ENCODE assay signal across 25 cellular contexts in genomic region chr6:167791780-167792478, GRCh38. TPM values are rescaled to one million over a fixed set of nuclear protein-coding genes. Genes with fewer than 3 reads are reported as not detected.
DNase-seq lines count a peak whose midpoint lies in the region; ATAC-seq and TF ChIP-seq lines count a peak whose summit lies in the region.
"Had no signal": no experiment of that assay in that cellular context is flagged by ENCODE, and none has a peak within 500 bp of the region (broad histone marks: within the 10 kb centered on the region; RNA-seq: fewer than 3 reads in every experiment).

No MANE protein-coding gene starts in this region.

- no peak for TF ChIP-seq CTCF in MCF 10A (IDR thresholded peaks at IDR 0.05; ENCODE audit: unreplicated experiment)
- TF ChIP-seq CTCF in mammary epithelial cell (conservative IDR thresholded peaks at IDR 0.05 in 1 of 2, IDR thresholded peaks at IDR 0.05 in 1 of 2; ENCODE audit: extremely low read depth in 1 of 2, insufficient read depth in 1 of 2, low read depth in 1 of 2, low read length in 2 of 2) = no peak
- TF ChIP-seq CTCF in liver (IDR thresholded peaks at IDR 0.05; ENCODE audit: low read depth, low read length, missing input control) = no peak
- no peak for TF ChIP-seq CTCF in GM13976 (IDR thresholded peaks at IDR 0.05; ENCODE audit: borderline replicate concordance, control extremely low read depth, extremely low read depth, insufficient read depth, missing control alignments)
- TF ChIP-seq CTCF in gastroesophageal sphincter (IDR thresholded peaks at IDR 0.05) = no peak

- no peak for TF ChIP-seq RAD21 in liver (IDR thresholded peaks at IDR 0.05)

- H3K36me3 Mint-ChIP-seq in MCF 10A (ENCODE audit: insufficient read depth, unreplicated experiment) = no peaks in the 10 kb centered on the region
- H3K36me3 Mint-ChIP-seq: activated naive CD8-positive, alpha-beta T cell treated with anti-CD3 and anti-CD28 coated beads for 36 hours had no signal

- H3K36me3 ChIP-seq in mammary epithelial cell (ENCODE audit: insufficient read depth, low read length) (no peaks in the 10 kb centered on the region), SK-N-MC (ENCODE audit: insufficient read depth, low read length) (no peaks in the 10 kb centered on the region), liver (ENCODE audit: control insufficient read depth in 4 of 4, insufficient read depth in 3 of 4, low read depth in 1 of 4, low read length in 3 of 4) (peaks cover 0 to 2% (median under 1%) of the 10 kb centered on the region in 4 donors), gastroesophageal sphincter (no peaks in the 10 kb centered on the region)
- H3K36me3 ChIP-seq: transverse colon had no signal

- in situ Hi-C loops in mammary epithelial cell (cut with MboI; ENCODE audit: low sequenced_read_pairs in 2 of 2) (no loop called here), GM13976 (cut with MboI; ENCODE audit: low sequenced_read_pairs, unreplicated experiment) (no loop called here)

- H3K27ac ChIP-seq in mammary epithelial cell (ENCODE audit: insufficient read depth, low read depth, low read length) (no peak overlapping the region), SK-N-MC (0 out of 2 replicates have a peak overlapping the region, but pooled peaks have one; percentile 34), liver (ENCODE audit: low read depth in 1 of 2, low read length in 2 of 2) (peak overlapping the region; percentile 95 to 98), gastroesophageal sphincter (no peak overlapping the region)
- H3K27ac ChIP-seq: transverse colon had no signal

- H3K4me2 ChIP-seq in mammary epithelial cell (ENCODE audit: insufficient read depth, low read depth, low read length) = no peak overlapping the region

- BruUV-seq in MCF 10A (replicated peaks; lab: Mats Ljungman, UMichigan) (no TSS peak), mammary epithelial cell (replicated peaks; lab: Mats Ljungman, UMichigan) (no TSS peak)

- CTCF ChIA-PET in MCF 10A (lab: Yijun Ruan, JAX) (interaction anchor here (1.0 kb wide), 1 partner anchor 37 kb away, joined by 3 read pairs; no protein-coding TSS in a partner anchor), mammary epithelial cell (lab: Charles Lee; ENCODE audit: low non-redundant PET) (interaction anchor here (0.7 kb wide), 1 partner anchor 39 kb away, joined by 3 read pairs; no protein-coding TSS in a partner anchor)

- no peaks in the 10 kb centered on the region for H4K20me1 ChIP-seq in mammary epithelial cell (ENCODE audit: insufficient read depth, low read length)

- POLR2A ChIA-PET in MCF 10A (lab: Yijun Ruan, JAX) = interaction anchor here (0.7 to 1.6 kb wide), 4 partner anchors 35 to 296 kb away, joined by 3 to 7 read pairs (median 4); partner anchors contain the start of gene AFDN

- H3K9ac ChIP-seq in mammary epithelial cell (ENCODE audit: insufficient read depth, low read length) (no peak overlapping the region), SK-N-MC (ENCODE audit: insufficient read length) (no peak overlapping the region), liver (ENCODE audit: low read depth in 1 of 2, low read length in 2 of 2) (peak overlapping the region in 1 of 2 donors; percentile 91)

- H3K79me2 ChIP-seq in mammary epithelial cell (ENCODE audit: insufficient read depth, low read length) = no peaks in the 10 kb centered on the region

- dilution Hi-C loops in mammary epithelial cell (cut with HindIII; ENCODE audit: low sequenced_read_pairs) = no loop called here

- WGBS in mammary epithelial cell (ENCODE audit: low coverage, missing lambda C conversion rate) = 70% methylated on average over 13 of the region's 13 CpGs
- 50% methylated on average over 13 of the region's 13 CpGs for WGBS in liver
- 81 to 93% methylated on average over 5 to 9 of the region's 13 CpGs for WGBS in gastroesophageal sphincter (ENCODE audit: low coverage in 1 of 2), 2 donors

- H3K9me3 Mint-ChIP-seq in MCF 10A (ENCODE audit: unreplicated experiment) = no peaks in the 10 kb centered on the region
- H3K9me3 Mint-ChIP-seq: activated CD4-positive, alpha-beta T cell treated with anti-CD3 and anti-CD28 coated beads, Interleukin-2, amount 10 ng/mL, durations not matched to agents 24 days and 14 days; activated naive CD8-positive, alpha-beta T cell treated with anti-CD3 and anti-CD28 coated beads for 36 hours; activated T-helper 17 cell treated with anti-CD3 and anti-CD28 coated beads, Interleukin-2, amount 50 U/mL, for 72 hours; stimulated activated naive CD8-positive, alpha-beta T cell treated with anti-CD3 and anti-CD28 coated beads, Interleukin-15, amount 100 ng/mL, for 72 hours; T-helper 1 cell treated with Interleukin-12 subunit alpha and Interleukin-12 subunit beta and Interleukin-4 antibody, amounts not matched to agents 30 μg/mL and 1 μg/mL, for 36 hours had no signal

- H3K4me1 ChIP-seq in mammary epithelial cell (ENCODE audit: insufficient read depth, low read length) = peaks cover 9% of the 10 kb centered on the region
- H3K4me1 ChIP-seq in liver (ENCODE audit: control insufficient read depth in 4 of 4, insufficient read depth in 4 of 4, low read length in 3 of 4) = peaks cover 7 to 69% (median 46%) of the 10 kb centered on the region in 4 donors
- H3K4me1 ChIP-seq in gastroesophageal sphincter = peaks cover 0 to 12% (median 0%) of the 10 kb centered on the region in 3 donors

- no peak overlapping the region for H3K4me3 ChIP-seq in mammary epithelial cell (replicated peaks in 1 of 3; ENCODE audit: insufficient read depth in 1 of 3, low read depth in 2 of 3, low read length in 3 of 3)
- H3K4me3 ChIP-seq in SK-N-MC = no peak overlapping the region
- peak overlapping the region in 1 of 3 donors; percentile 16 for H3K4me3 ChIP-seq in liver (ENCODE audit: low read depth in 1 of 3, low read length in 3 of 3)
- H3K4me3 ChIP-seq in gastroesophageal sphincter = no peak overlapping the region
- H3K4me3 ChIP-seq: transverse colon had no signal

- TF ChIP-seq EP300 in gastroesophageal sphincter (IDR thresholded peaks at IDR 0.05) = no peak

- intact Hi-C loops in MCF 10A (cut with micrococcal nuclease) = no loop called here
- intact Hi-C loops in mammary epithelial cell (cut with micrococcal nuclease) = no loop called here

- peaks cover 20% of the 10 kb centered on the region for H3K27me3 Mint-ChIP-seq in MCF 10A (ENCODE audit: insufficient read depth, unreplicated experiment)

- peak overlapping the region; percentile 57 for H3K27ac Mint-ChIP-seq in MCF 10A (ENCODE audit: low read depth, unreplicated experiment)
- H3K27ac Mint-ChIP-seq: activated CD4-positive, alpha-beta T cell treated with anti-CD3 and anti-CD28 coated beads, Interleukin-2, amount 10 ng/mL, durations not matched to agents 24 days and 14 days; activated naive CD8-positive, alpha-beta T cell treated with anti-CD3 and anti-CD28 coated beads for 36 hours; activated T-helper 17 cell treated with anti-CD3 and anti-CD28 coated beads, Interleukin-2, amount 50 U/mL, for 72 hours; HFFc6; naive B cell; stimulated activated naive CD8-positive, alpha-beta T cell treated with anti-CD3 and anti-CD28 coated beads, Interleukin-15, amount 100 ng/mL, for 72 hours; T-helper 1 cell treated with Interleukin-12 subunit alpha and Interleukin-12 subunit beta and Interleukin-4 antibody, amounts not matched to agents 30 μg/mL and 1 μg/mL, for 36 hours had no signal

- DNase-seq in MCF 10A (ENCODE audit: unreplicated experiment) = no peak
- DNase-seq in mammary epithelial cell = no peak
- DNase-seq in SK-N-MC (ENCODE audit: low read depth, low spot score) = no peak
- no peak for DNase-seq in NCI-H1417 treated with DMSO at 0.1 percent for 48 hours (lab: John Stamatoyannopoulos, UW)
- no peak for DNase-seq in GM13976 (ENCODE audit: low spot score)
- DNase-seq: ACHN; activated CD4-positive, alpha-beta T cell treated with anti-CD3 and anti-CD28 coated beads, Interleukin-2, amount 10 ng/mL, durations not matched to agents 24 days and 14 days; activated naive CD8-positive, alpha-beta T cell treated with anti-CD3 and anti-CD28 coated beads for 36 hours; C1 segment of cervical spinal cord; foreskin fibroblast; HFFc6; hypothalamus; mesendoderm; naive B cell; NCI-H1105; NCI-H2029 treated with DMSO at 0.1 percent for 48 hours; nucleus accumbens; stimulated activated naive CD8-positive, alpha-beta T cell treated with anti-CD3 and anti-CD28 coated beads, Interleukin-15, amount 100 ng/mL, for 72 hours; transverse colon had no signal

- H3K9me3 ChIP-seq in mammary epithelial cell (replicated peaks; ENCODE audit: insufficient read depth, low read length) (no peaks in the 10 kb centered on the region), SK-N-MC (ENCODE audit: low read depth, low read length) (no peaks in the 10 kb centered on the region), liver (ENCODE audit: control insufficient read depth in 4 of 4, low read length in 3 of 4) (no peaks in the 10 kb centered on the region), gastroesophageal sphincter (no peaks in the 10 kb centered on the region)
- H3K9me3 ChIP-seq: transverse colon had no signal

- no peak overlapping the region for H2AFZ ChIP-seq in mammary epithelial cell (ENCODE audit: low read depth, low read length)

- ATAC-seq in HG03196 (IDR thresholded peaks at IDR 0.05; ENCODE audit: unreplicated experiment) (no peak), gastroesophageal sphincter (no peak)
- ATAC-seq: activated T-helper 17 cell treated with anti-CD3 and anti-CD28 coated beads, Interleukin-2, amount 50 U/mL, for 72 hours; Panc1; stimulated activated naive CD8-positive, alpha-beta T cell treated with anti-CD3 and anti-CD28 coated beads, Interleukin-15, amount 100 ng/mL, for 72 hours had no signal

- TF ChIP-seq POLR2A in gastroesophageal sphincter (IDR thresholded peaks at IDR 0.05) = no peak

- H3K4me3 Mint-ChIP-seq in MCF 10A (ENCODE audit: unreplicated experiment) = no peak overlapping the region
- H3K4me3 Mint-ChIP-seq: activated CD4-positive, alpha-beta T cell treated with anti-CD3 and anti-CD28 coated beads, Interleukin-2, amount 10 ng/mL, durations not matched to agents 24 days and 14 days; activated naive CD8-positive, alpha-beta T cell treated with anti-CD3 and anti-CD28 coated beads for 36 hours; activated T-helper 17 cell treated with anti-CD3 and anti-CD28 coated beads, Interleukin-2, amount 50 U/mL, for 72 hours; HFFc6; naive B cell; stimulated activated naive CD8-positive, alpha-beta T cell treated with anti-CD3 and anti-CD28 coated beads, Interleukin-15, amount 100 ng/mL, for 72 hours; T-helper 1 cell treated with Interleukin-12 subunit alpha and Interleukin-12 subunit beta and Interleukin-4 antibody, amounts not matched to agents 30 μg/mL and 1 μg/mL, for 36 hours had no signal

- peaks cover 9% of the 10 kb centered on the region for H3K4me1 Mint-ChIP-seq in MCF 10A (ENCODE audit: insufficient read depth, unreplicated experiment)
- H3K4me1 Mint-ChIP-seq: activated T-helper 17 cell treated with anti-CD3 and anti-CD28 coated beads, Interleukin-2, amount 50 U/mL, for 72 hours had no signal

- H3K27me3 ChIP-seq in mammary epithelial cell (ENCODE audit: insufficient read depth, low read length) = peaks cover 2% of the 10 kb centered on the region
- H3K27me3 ChIP-seq in liver (ENCODE audit: control insufficient read depth in 4 of 4, insufficient read depth in 4 of 4, low read length in 3 of 4) = no peaks in the 10 kb centered on the region
- peaks cover 29% of the 10 kb centered on the region for H3K27me3 ChIP-seq in gastroesophageal sphincter

RNA-seq across cellular contexts. Expression of gene AFDN, which starts 34.8 kb away (rescaled TPM):
- total RNA-seq in MCF 10A (2022) (115 and 124 TPM in 2 replicates), mammary epithelial cell (100 to 1,000 TPM; 117 to 129 TPM), liver (100 to 1,000 TPM in 1 of 2 donors, 10 to 100 TPM in 1; 33.3 to 145 TPM), gastroesophageal sphincter (10 to 100 TPM; 60.7 to 98.4 (median 79.7) TPM)
- polyA plus RNA-seq in mammary epithelial cell (29.4 TPM), liver (10 to 100 TPM; 21.3 to 25.4 TPM)
- polyA minus RNA-seq in mammary epithelial cell = 92.8 TPM

Comparison
In these comparisons a context has a peak if more than half of its experiments do, and no peak if none do; other contexts are left out.
1. H3K27ac ChIP-seq: peak in SK-N-MC (single experiment) and liver (2 of 2); none in mammary epithelial cell (single experiment) and gastroesophageal sphincter (0 of 4).